18 cellular contexts compared by ENCODE assay signal in the genomic region with DNA sequence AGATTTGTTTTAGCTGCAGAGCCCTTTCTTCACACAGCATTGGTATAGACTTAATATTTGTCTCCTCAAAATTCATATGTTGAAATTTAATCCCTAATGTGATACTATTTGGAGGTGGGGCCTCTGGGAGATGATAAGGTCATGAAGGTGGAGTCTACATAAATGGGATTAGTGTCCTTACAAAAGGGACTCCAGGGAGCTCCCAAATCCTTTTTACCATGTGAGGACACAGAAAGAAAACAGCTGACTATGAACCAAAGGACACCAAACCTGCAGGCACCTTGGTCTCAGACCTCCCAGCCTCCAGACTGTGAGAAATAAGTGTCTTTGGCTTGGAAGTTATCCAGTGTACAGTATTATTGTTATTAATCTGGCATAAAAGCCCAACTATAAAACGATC. TPM values are rescaled to one million over a fixed set of nuclear protein-coding genes. Genes with fewer than 3 reads are reported as not detected.
A peak's percentile ranks its signal among the peaks of the same experiment; 100 is the strongest.
DNase-seq lines count a peak whose midpoint lies in the region; ATAC-seq, FAIRE-seq and TF ChIP-seq lines count a peak whose summit lies in the region.
"Had no signal": no experiment of that assay in that cellular context is flagged by ENCODE, and none has a peak within 500 bp of the region (broad histone marks: within the 10 kb centered on the region; RNA-seq: fewer than 3 reads in every experiment).

No MANE protein-coding gene starts in this region.

- SMC1A ChIA-PET in GM12878 (lab: Charles Lee; ENCODE audit: uncharacterized antibody, unreplicated experiment) = interaction anchor here (1.0 to 2.5 kb wide), 5 partner anchors 9 to 48 kb away, joined by 4 to 12 read pairs (median 6); no protein-coding TSS in a partner anchor

- no peak for TF ChIP-seq POLR2A in GM12878 (IDR thresholded peaks at IDR 0.05; ENCODE audit: low read depth, low read length)
- no peak for TF ChIP-seq POLR2A in lower leg skin (IDR thresholded peaks at IDR 0.05)

- H3K9ac ChIP-seq in PC-3 (ENCODE audit: low read length) (no peak overlapping the region), GM12878 (ENCODE audit: control insufficient read depth, insufficient read depth, low read length) (no peak overlapping the region)

- DNase-seq in GM23338 (ENCODE audit: low spot score) (no peak), PC-3 (no peak), GM12878 (ENCODE audit: low read depth, low spot score) (no peak), WERI-Rb-1 (no peak), osteoblast (ENCODE audit: insufficient read length, low spot score, missing footprints) (no peak), lower leg skin (ENCODE audit: low spot score in 2 of 2) (no peak)
- no peak for DNase-seq in stimulated activated effector memory CD8-positive, alpha-beta T cell treated with anti-CD3 and anti-CD28 coated beads, Interleukin-12 subunit alpha, Interleukin-12 subunit beta, amount 100 ng/mL, for 72 hours (ENCODE audit: low spot score in 2 of 2)
- DNase-seq: COR-L47, GDM1, GOT3, NCI-H1105 treated with DMSO at 0.1 percent for 48 hours, NCI-H1694, NCI-H2227 treated with DMSO at 0.1 percent for 48 hours, NCI-H510A treated with DMSO at 0.1 percent for 48 hours, SIG-M5 had no signal

- H3K9me3 Mint-ChIP-seq in GM23338 = no peaks in the 10 kb centered on the region
- H3K9me3 Mint-ChIP-seq in stimulated activated effector memory CD8-positive, alpha-beta T cell treated with anti-CD3 and anti-CD28 coated beads, Interleukin-12 subunit alpha, Interleukin-12 subunit beta, amount 100 ng/mL, for 72 hours = no peaks in the 10 kb centered on the region

- WGBS in GM12878 (ENCODE audit: insufficient coverage, insufficient replicate concordance, low lambda C conversion rate, missing lambda C conversion rate) = 7% methylated on average over 1 of the region's 1 CpG
- WGBS in lower leg skin, 2 donors = 41 to 75% methylated on average over 1 of the region's 1 CpG

- H3K79me2 ChIP-seq in GM23338 (replicated peaks; ENCODE audit: insufficient read depth) (peaks cover 65% of the 10 kb centered on the region), PC-3 (ENCODE audit: low read length) (peaks cover 97% of the 10 kb centered on the region), GM12878 (ENCODE audit: control insufficient read depth, insufficient read depth, low read length) (peaks cover 73% of the 10 kb centered on the region), osteoblast (ENCODE audit: insufficient read depth, low read length) (peaks cover 2% of the 10 kb centered on the region)

- no peak overlapping the region for H3K27ac ChIP-seq in GM23338 (ENCODE audit: low read depth)
- no peak overlapping the region for H3K27ac ChIP-seq in PC-3 (ENCODE audit: low read length)
- no peak overlapping the region for H3K27ac ChIP-seq in GM12878 (ENCODE audit: control insufficient read depth, insufficient read depth)
- no peak overlapping the region for H3K27ac ChIP-seq in WERI-Rb-1
- H3K27ac ChIP-seq in osteoblast (ENCODE audit: low read depth, low read length) = no peak overlapping the region

- H3F3A ChIP-seq in GM23338 (replicated peaks; ENCODE audit: low read depth) (no peaks in the 10 kb centered on the region), PC-3 (ENCODE audit: low read length, unreplicated experiment) (no peaks in the 10 kb centered on the region)

- no peak for FAIRE-seq in GM12878 (lab: Jason Lieb, UNC)
- FAIRE-seq: GM19239, K562 had no signal

- 0 out of 2 replicates have a peak, but pooled peaks cover 3% of the 10 kb centered on the region for H3K4me1 ChIP-seq in GM23338 (ENCODE audit: insufficient read depth)
- peaks cover 11% of the 10 kb centered on the region for H3K4me1 ChIP-seq in PC-3 (ENCODE audit: insufficient read depth, low read length)
- H3K4me1 ChIP-seq in GM12878 (ENCODE audit: control insufficient read depth, insufficient read depth, low read length) = peaks cover 16% of the 10 kb centered on the region
- H3K4me1 ChIP-seq in osteoblast (ENCODE audit: insufficient read depth, low read length) = no peaks in the 10 kb centered on the region

- in situ Hi-C loops in GM12878 (cut with MboI) = no loop called here

- no peaks in the 10 kb centered on the region; the same call in 2 of the 3 replicates for H3K36me3 Mint-ChIP-seq in GM23338 (ENCODE audit: low read depth)
- H3K36me3 Mint-ChIP-seq in stimulated activated effector memory CD8-positive, alpha-beta T cell treated with anti-CD3 and anti-CD28 coated beads, Interleukin-12 subunit alpha, Interleukin-12 subunit beta, amount 100 ng/mL, for 72 hours = peaks cover 8% of the 10 kb centered on the region
- H3K36me3 Mint-ChIP-seq: CD14-positive monocyte had no signal

- no peaks in the 10 kb centered on the region for H3K9me2 ChIP-seq in GM23338 (ENCODE audit: insufficient read depth)
- H3K9me2 ChIP-seq in PC-3 (replicated peaks; ENCODE audit: low read length) = no peaks in the 10 kb centered on the region

- intact Hi-C loops in PC-3 (cut with micrococcal nuclease) (no loop called here), GM12878 (cut with micrococcal nuclease; ENCODE audit: unreplicated experiment) (no loop called here), lower leg skin (cut with DNase I; ENCODE audit: low total_unique reads) (no loop called here)

- CTCF ChIA-PET in PC-3 (lab: Charles Lee) = no interaction called here
- CTCF ChIA-PET in GM12878 (lab: Yijun Ruan, JAX) = interaction anchor here (0.8 to 1.3 kb wide), 4 partner anchors 12 to 77 kb away, joined by 3 to 5 read pairs (median 4); no protein-coding TSS in a partner anchor

- RAD21 ChIA-PET in GM12878 (lab: Charles Lee; ENCODE audit: unreplicated experiment) = interaction anchor here (0.7 to 1.0 kb wide), 2 partner anchors 16 to 48 kb away, joined by 3 read pairs; no protein-coding TSS in a partner anchor

- H2AFZ ChIP-seq in GM23338 (no peak overlapping the region), PC-3 (ENCODE audit: low read length) (no peak overlapping the region), GM12878 (ENCODE audit: control insufficient read depth, low read depth, low read length) (no peak overlapping the region), osteoblast (ENCODE audit: low read length) (no peak overlapping the region)

- TF ChIP-seq CTCF in GM23338 (conservative IDR thresholded peaks at IDR 0.05; ENCODE audit: low read depth in 2 of 2) = no peak
- no peak for TF ChIP-seq CTCF in PC-3 (conservative IDR thresholded peaks at IDR 0.05; ENCODE audit: low read depth, low read length)
- TF ChIP-seq CTCF in GM12878 (IDR thresholded peaks at IDR 0.05 in 2 of 3, conservative IDR thresholded peaks at IDR 0.05 in 1 of 3; ENCODE audit: control insufficient read depth in 2 of 3, extremely low read depth in 1 of 3, insufficient read depth in 1 of 3, low read depth in 3 of 3, low read length in 3 of 3) = no peak
- TF ChIP-seq CTCF in WERI-Rb-1 (IDR thresholded peaks at IDR 0.05; ENCODE audit: low read depth, low read length) = no peak
- no peak for TF ChIP-seq CTCF in osteoblast (IDR thresholded peaks at IDR 0.05; ENCODE audit: extremely low read depth, low read depth, low read length)
- no peak for TF ChIP-seq CTCF in lower leg skin (IDR thresholded peaks at IDR 0.05)

- H3K9me3 ChIP-seq in PC-3 (ENCODE audit: low read length) (no peaks in the 10 kb centered on the region), GM12878 (replicated peaks; ENCODE audit: control insufficient read depth, insufficient read depth, low read length) (no peaks in the 10 kb centered on the region), WERI-Rb-1 (ENCODE audit: severe bottlenecking) (no peaks in the 10 kb centered on the region), osteoblast (ENCODE audit: low read depth, low read length) (no peaks in the 10 kb centered on the region)

- no peak overlapping the region for H3K4me2 ChIP-seq in GM23338
- H3K4me2 ChIP-seq in PC-3 (ENCODE audit: low read length) = no peak overlapping the region
- H3K4me2 ChIP-seq in GM12878 (ENCODE audit: control insufficient read depth, insufficient read depth) = peak overlapping the region; percentile 7; the same call in 1 of the 2 replicates
- H3K4me2 ChIP-seq in osteoblast (ENCODE audit: insufficient read depth, low read length) = no peak overlapping the region

- H3K27me3 Mint-ChIP-seq in GM23338 (ENCODE audit: insufficient read depth, low read depth, poor library complexity) = peaks cover 6% of the 10 kb centered on the region

- H3K27me3 ChIP-seq in GM23338 (ENCODE audit: insufficient read depth) (no peaks in the 10 kb centered on the region), PC-3 (ENCODE audit: low read length) (no peaks in the 10 kb centered on the region), GM12878 (replicated peaks in 1 of 2; ENCODE audit: control insufficient read depth in 2 of 2, insufficient read depth in 2 of 2, low read length in 1 of 2) (no peaks in the 10 kb centered on the region), WERI-Rb-1 (ENCODE audit: insufficient read depth, low read depth, severe bottlenecking) (no peaks in the 10 kb centered on the region), osteoblast (ENCODE audit: insufficient read depth, low read length) (no peaks in the 10 kb centered on the region)

- H3K36me3 ChIP-seq in GM23338 (ENCODE audit: insufficient read depth) (no peaks in the 10 kb centered on the region), PC-3 (ENCODE audit: low read depth, low read length) (peaks cover 8% of the 10 kb centered on the region; the same call in 1 of the 2 replicates), GM12878 (ENCODE audit: control insufficient read depth in 2 of 2, insufficient read depth in 2 of 2, low read length in 1 of 2) (peaks cover 2 to 3% of the 10 kb centered on the region in 2 experiments; a peak in 3 of 4 replicates), WERI-Rb-1 (no peaks in the 10 kb centered on the region), osteoblast (ENCODE audit: insufficient read depth, low read length) (no peaks in the 10 kb centered on the region)

- H3K4me3 ChIP-seq in GM23338 (no peak overlapping the region), PC-3 (ENCODE audit: low read length) (no peak overlapping the region), GM12878 (no peak overlapping the region), WERI-Rb-1 (ENCODE audit: low read depth, low read length) (no peak overlapping the region), osteoblast (ENCODE audit: insufficient read depth, low read length) (no peak overlapping the region), lower leg skin (ENCODE audit: low read depth, poor library complexity, severe bottlenecking) (no peak overlapping the region)
- H3K4me3 ChIP-seq: K562 had no signal

- TF ChIP-seq EP300 in GM12878 (IDR thresholded peaks at IDR 0.05; ENCODE audit: borderline replicate concordance in 1 of 2, control insufficient read depth in 1 of 2, low read depth in 2 of 2, low read length in 2 of 2) = no peak

- ATAC-seq in GM23338 = peak; percentile 58
- ATAC-seq in PC-3 = no peak
- ATAC-seq in GM12878 = no peak; the same call in 2 of the 3 replicates
- no peak for ATAC-seq in stimulated activated effector memory CD8-positive, alpha-beta T cell treated with anti-CD3 and anti-CD28 coated beads, Interleukin-12 subunit alpha, Interleukin-12 subunit beta, amount 100 ng/mL, for 72 hours
- ATAC-seq: K562 had no signal

- TF ChIP-seq RAD21 in GM12878 (IDR thresholded peaks at IDR 0.05; ENCODE audit: insufficient read depth, low read depth, low read length) = no peak

- TSS peak; percentile 0 for BruUV-seq in PC-3 (replicated peaks; lab: Mats Ljungman, UMichigan)
- BruUV-seq in GM12878 (replicated peaks; lab: Mats Ljungman, UMichigan) = no TSS peak

- no peak overlapping the region for H3K4me3 Mint-ChIP-seq in GM23338
- H3K4me3 Mint-ChIP-seq in stimulated activated effector memory CD8-positive, alpha-beta T cell treated with anti-CD3 and anti-CD28 coated beads, Interleukin-12 subunit alpha, Interleukin-12 subunit beta, amount 100 ng/mL, for 72 hours = no peak overlapping the region
- H3K4me3 Mint-ChIP-seq: CD14-positive monocyte had no signal

- H3K27ac Mint-ChIP-seq in GM23338 = no peak overlapping the region
- H3K27ac Mint-ChIP-seq in stimulated activated effector memory CD8-positive, alpha-beta T cell treated with anti-CD3 and anti-CD28 coated beads, Interleukin-12 subunit alpha, Interleukin-12 subunit beta, amount 100 ng/mL, for 72 hours = peak overlapping the region; percentile 72

- H4K20me1 ChIP-seq in GM23338 (replicated peaks; ENCODE audit: insufficient read depth) (peaks cover 16% of the 10 kb centered on the region), PC-3 (ENCODE audit: low read length) (peaks cover 62% of the 10 kb centered on the region), GM12878 (ENCODE audit: control insufficient read depth, insufficient read depth) (no peaks in the 10 kb centered on the region), osteoblast (ENCODE audit: insufficient read depth, low read length) (no peaks in the 10 kb centered on the region)

- POLR2A ChIA-PET in PC-3 (lab: Charles Lee; ENCODE audit: unreplicated experiment) = no interaction called here
- POLR2A ChIA-PET in GM12878 (lab: Charles Lee) = interaction anchor here (0.7 to 1.5 kb wide), 3 partner anchors 11 to 16 kb away, joined by 3 to 7 read pairs (median 5); no protein-coding TSS in a partner anchor

- H3K4me1 Mint-ChIP-seq in GM23338 = peaks cover 16% of the 10 kb centered on the region
- H3K4me1 Mint-ChIP-seq in stimulated activated effector memory CD8-positive, alpha-beta T cell treated with anti-CD3 and anti-CD28 coated beads, Interleukin-12 subunit alpha, Interleukin-12 subunit beta, amount 100 ng/mL, for 72 hours = peaks cover 28% of the 10 kb centered on the region

RNA-seq across cellular contexts. Expression of a gene that starts 10.2 kb away (rescaled TPM):
- total RNA-seq in GM23338 (2014; rRNA removed; shearing (Covaris generic)) = 28.9 and 32.5 TPM in 2 replicates
- polyA plus RNA-seq in GM23338 (2016; fragmentation: Nextera tagmentation; extraction: Ambion mirVana) (21.3 and 25.2 TPM in 2 replicates), GM12878 (2011; rRNA removed) (44.9 and 46.4 TPM in 2 replicates), GM12878 (2014; fragmentation: Illumina TruSeq; extraction: Trizol) (38.6 and 39.3 TPM in 2 replicates), GM12878 (2014; fragmentation: Nextera tagmentation; extraction: Ambion mirVana) (10 to 100 TPM; 15.2 to 25.8 TPM), GM12878 (2014; rRNA removed) (28.5 and 29.4 TPM in 2 replicates), GM12878 (2016; fragmentation: Nextera tagmentation; extraction: Ambion mirVana) (10 to 100 TPM; 48.0 to 48.8 TPM)
- total RNA-seq in PC-3 (2014; rRNA removed) (190 and 210 TPM in 2 replicates), GM12878 (2014; rRNA removed) (42.1 and 45.7 TPM in 2 replicates), GM12878 (2014; rRNA removed; fragmentation: Illumina TruSeq; extraction: Trizol) (37.5 and 41.6 TPM in 2 replicates), GM12878 (2021) (33.4 and 33.9 TPM in 2 replicates), osteoblast (5.4 and 6.2 TPM in 2 replicates), lower leg skin (10 to 100 TPM; 32.7 to 51.7 (median 42.0) TPM)
- 40.2 and 41.6 TPM in 2 replicates for total RNA-seq in GM12878 (2013; cell fraction: nucleolus; rRNA removed)
- polyA plus RNA-seq in GM12878 (2011; ENCODE audit: low read depth) = 15.7 TPM
- 39.2 and 41.4 TPM in 2 replicates for polyA plus RNA-seq in GM12878 (2011; cell fraction: cytosol; rRNA removed)
- polyA plus RNA-seq in GM12878 (2011; cell fraction: nucleus; rRNA removed) = 24.0 and 24.5 TPM in 2 replicates
- 19.2 and 22.1 TPM in 2 replicates for polyA plus RNA-seq in GM12878 (2012)
- polyA minus RNA-seq in GM12878 (2011; rRNA and poly(A)+ RNA removed) = 86.7 and 119 TPM in 2 replicates
- 25.8 and 30.9 TPM in 2 replicates for polyA minus RNA-seq in GM12878 (2011; cell fraction: cytosol; rRNA and poly(A)+ RNA removed)
- polyA minus RNA-seq in GM12878 (2011; cell fraction: nucleus; rRNA and poly(A)+ RNA removed) = 8.6 and 11.1 TPM in 2 replicates
